ENCODE assay signal across 18 cellular contexts in the genomic region with DNA sequence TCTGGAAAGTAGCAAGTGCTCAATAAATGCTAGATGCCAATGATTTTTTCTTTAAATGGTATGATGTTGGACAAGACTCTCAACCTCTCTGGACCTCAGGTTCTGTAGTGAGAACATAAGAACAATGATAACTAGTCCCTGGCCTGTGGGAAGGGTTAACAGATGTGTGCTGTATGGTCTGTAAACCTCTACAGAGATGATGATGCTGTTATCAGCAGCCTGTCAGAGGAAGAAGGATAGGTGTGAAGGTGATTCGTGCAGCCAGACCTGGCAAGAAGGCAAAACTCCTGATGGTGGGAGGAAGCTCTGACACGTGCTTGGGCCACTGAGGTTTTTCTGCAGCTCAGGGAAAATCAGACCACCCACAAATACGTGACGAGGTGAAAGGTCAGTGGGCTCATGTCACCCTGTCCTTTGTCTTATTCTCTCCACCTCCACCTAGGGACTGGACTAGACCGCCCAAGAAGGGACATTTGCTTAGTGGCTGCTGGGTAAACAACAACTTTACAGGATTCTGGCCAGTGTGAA.
"Had no signal": no experiment of that assay in that cellular context is flagged by ENCODE, and none has a peak within 500 bp of the region (broad histone marks: within the 10 kb centered on the region; RNA-seq: fewer than 3 reads in every experiment).

No MANE protein-coding gene starts in this region.

- H3K27me3 ChIP-seq: body of pancreas, SJSA1, spleen, tibial nerve, uterus had no signal

- H3K4me3 ChIP-seq: body of pancreas, SJSA1, spleen, tibial nerve, uterus had no signal

- H3K27ac ChIP-seq: body of pancreas, SJSA1, spleen had no signal

- H3K36me3 ChIP-seq: SJSA1, spleen, tibial nerve, uterus had no signal

- H3K9me3 Mint-ChIP-seq: central memory CD8-positive, alpha-beta T cell; natural killer cell had no signal

- H3K9me3 ChIP-seq: body of pancreas, SJSA1, spleen, tibial nerve, uterus had no signal

- ATAC-seq: body of pancreas, left ventricle myocardium superior, natural killer cell, sciatic nerve had no signal

- H3K36me3 Mint-ChIP-seq: natural killer cell had no signal

- H3K27me3 Mint-ChIP-seq: central memory CD8-positive, alpha-beta T cell had no signal

- H3K4me3 Mint-ChIP-seq: central memory CD8-positive, alpha-beta T cell; natural killer cell had no signal

- FAIRE-seq: endothelial cell of umbilical vein had no signal

- H3K4me1 ChIP-seq: body of pancreas, spleen, uterus had no signal

- DNase-seq: amygdala; body of pancreas; cortex of kidney; effector CD4-positive, alpha-beta T cell; foreskin fibroblast; hypothalamus; kidney glomerular epithelial cell; left ventricle myocardium superior; mesenchymal stem cell; natural killer cell; spleen; substantia nigra; uterus had no signal
